ENCODE assay signal across 1 cellular context in the genomic region with DNA sequence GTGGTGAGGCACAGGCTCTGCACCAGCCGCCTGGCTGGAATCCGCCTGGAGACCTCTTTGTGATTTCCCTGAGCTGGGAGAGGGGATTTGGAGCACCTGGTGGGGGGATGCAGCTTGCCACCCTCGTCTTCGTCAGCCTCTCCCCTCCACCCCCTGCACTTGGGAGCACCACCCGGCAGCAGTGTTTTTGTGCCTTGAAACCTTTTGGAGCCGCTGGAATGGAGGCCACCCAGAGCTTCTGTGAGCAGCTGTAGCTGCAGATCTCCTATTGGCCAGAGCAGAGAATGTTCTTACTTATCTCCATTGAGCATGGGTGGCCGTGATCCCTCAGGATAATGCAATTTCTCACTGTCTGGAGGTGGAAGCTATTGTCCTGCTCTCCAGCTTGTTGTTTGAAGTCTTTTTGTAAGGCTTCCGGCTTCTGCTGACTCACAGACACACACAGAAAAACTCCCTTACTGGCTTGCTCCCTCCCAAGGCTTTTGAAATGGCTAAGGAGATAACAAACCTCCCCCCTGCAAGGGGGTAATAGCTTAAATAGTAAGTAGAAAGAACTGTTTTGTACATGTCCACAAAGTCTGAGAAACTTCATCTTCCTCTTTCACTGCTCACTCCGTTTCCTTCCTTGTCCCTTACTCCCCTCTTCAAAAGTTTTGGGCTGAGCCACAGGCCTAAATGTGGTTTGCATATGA.
TF ChIP-seq lines count a peak whose summit lies in the region.

No MANE protein-coding gene starts in this region.

TF ChIP-seq in K562, 482 proteins besides CTCF, POLR2A, EP300 and RAD21 (continued from another document and continues in another):
- TF ChIP-seq, protein P1, sequence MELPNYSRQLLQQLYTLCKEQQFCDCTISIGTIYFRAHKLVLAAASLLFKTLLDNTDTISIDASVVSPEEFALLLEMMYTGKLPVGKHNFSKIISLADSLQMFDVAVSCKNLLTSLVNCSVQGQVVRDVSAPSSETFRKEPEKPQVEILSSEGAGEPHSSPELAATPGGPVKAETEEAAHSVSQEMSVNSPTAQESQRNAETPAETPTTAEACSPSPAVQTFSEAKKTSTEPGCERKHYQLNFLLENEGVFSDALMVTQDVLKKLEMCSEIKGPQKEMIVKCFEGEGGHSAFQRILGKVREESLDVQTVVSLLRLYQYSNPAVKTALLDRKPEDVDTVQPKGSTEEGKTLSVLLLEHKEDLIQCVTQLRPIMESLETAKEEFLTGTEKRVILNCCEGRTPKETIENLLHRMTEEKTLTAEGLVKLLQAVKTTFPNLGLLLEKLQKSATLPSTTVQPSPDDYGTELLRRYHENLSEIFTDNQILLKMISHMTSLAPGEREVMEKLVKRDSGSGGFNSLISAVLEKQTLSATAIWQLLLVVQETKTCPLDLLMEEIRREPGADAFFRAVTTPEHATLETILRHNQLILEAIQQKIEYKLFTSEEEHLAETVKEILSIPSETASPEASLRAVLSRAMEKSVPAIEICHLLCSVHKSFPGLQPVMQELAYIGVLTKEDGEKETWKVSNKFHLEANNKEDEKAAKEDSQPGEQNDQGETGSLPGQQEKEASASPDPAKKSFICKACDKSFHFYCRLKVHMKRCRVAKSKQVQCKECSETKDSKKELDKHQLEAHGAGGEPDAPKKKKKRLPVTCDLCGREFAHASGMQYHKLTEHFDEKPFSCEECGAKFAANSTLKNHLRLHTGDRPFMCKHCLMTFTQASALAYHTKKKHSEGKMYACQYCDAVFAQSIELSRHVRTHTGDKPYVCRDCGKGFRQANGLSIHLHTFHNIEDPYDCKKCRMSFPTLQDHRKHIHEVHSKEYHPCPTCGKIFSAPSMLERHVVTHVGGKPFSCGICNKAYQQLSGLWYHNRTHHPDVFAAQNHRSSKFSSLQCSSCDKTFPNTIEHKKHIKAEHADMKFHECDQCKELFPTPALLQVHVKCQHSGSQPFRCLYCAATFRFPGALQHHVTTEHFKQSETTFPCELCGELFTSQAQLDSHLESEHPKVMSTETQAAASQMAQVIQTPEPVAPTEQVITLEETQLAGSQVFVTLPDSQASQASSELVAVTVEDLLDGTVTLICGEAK (IDR thresholded peaks at IDR 0.05): no peak; the same call in 1 of the 2 replicates
- TF ChIP-seq, protein P1 (CRISPR knock-in tag; IDR thresholded peaks at IDR 0.05): no peak
- TF ChIP-seq, protein P2, sequence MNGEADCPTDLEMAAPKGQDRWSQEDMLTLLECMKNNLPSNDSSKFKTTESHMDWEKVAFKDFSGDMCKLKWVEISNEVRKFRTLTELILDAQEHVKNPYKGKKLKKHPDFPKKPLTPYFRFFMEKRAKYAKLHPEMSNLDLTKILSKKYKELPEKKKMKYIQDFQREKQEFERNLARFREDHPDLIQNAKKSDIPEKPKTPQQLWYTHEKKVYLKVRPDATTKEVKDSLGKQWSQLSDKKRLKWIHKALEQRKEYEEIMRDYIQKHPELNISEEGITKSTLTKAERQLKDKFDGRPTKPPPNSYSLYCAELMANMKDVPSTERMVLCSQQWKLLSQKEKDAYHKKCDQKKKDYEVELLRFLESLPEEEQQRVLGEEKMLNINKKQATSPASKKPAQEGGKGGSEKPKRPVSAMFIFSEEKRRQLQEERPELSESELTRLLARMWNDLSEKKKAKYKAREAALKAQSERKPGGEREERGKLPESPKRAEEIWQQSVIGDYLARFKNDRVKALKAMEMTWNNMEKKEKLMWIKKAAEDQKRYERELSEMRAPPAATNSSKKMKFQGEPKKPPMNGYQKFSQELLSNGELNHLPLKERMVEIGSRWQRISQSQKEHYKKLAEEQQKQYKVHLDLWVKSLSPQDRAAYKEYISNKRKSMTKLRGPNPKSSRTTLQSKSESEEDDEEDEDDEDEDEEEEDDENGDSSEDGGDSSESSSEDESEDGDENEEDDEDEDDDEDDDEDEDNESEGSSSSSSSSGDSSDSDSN (IDR thresholded peaks at IDR 0.05; ENCODE audit: borderline replicate concordance in 1 of 2, low read depth in 2 of 2, low read length in 2 of 2): no peak
- TF ChIP-seq ZNF274 (IDR thresholded peaks at IDR 0.05; ENCODE audit: borderline replicate concordance, low read depth, low read length) (no peak), HSF4 (CRISPR knock-in tag; IDR thresholded peaks at IDR 0.05; ENCODE audit: borderline replicate concordance) (no peak; the same call in 1 of the 2 replicates), CBX3 (IDR thresholded peaks at IDR 0.05; ENCODE audit: borderline replicate concordance in 1 of 2, low read length in 2 of 2) (peak in 1 of 2 experiments; percentile 85; a peak in 1 of 3 replicates), CC2D1A (IDR thresholded peaks at IDR 0.05) (peak; percentile 92; the same call in 1 of the 2 replicates), MCM7 (IDR thresholded peaks at IDR 0.05) (no peak), ZNF766 (CRISPR knock-in tag; conservative IDR thresholded peaks at IDR 0.05) (peak; percentile 68), ELF2 (CRISPR knock-in tag; IDR thresholded peaks at IDR 0.05) (no peak), SRSF3 (IDR thresholded peaks at IDR 0.05; ENCODE audit: insufficient read depth, low read length) (no peak), CBFA2T3 (IDR thresholded peaks at IDR 0.05) (peak; percentile 95), PML (IDR thresholded peaks at IDR 0.05; ENCODE audit: low read length) (peak; percentile 74), SUPT5H (IDR thresholded peaks at IDR 0.05) (peak; percentile 61; the same call in 1 of the 2 replicates), HDAC1 (IDR thresholded peaks at IDR 0.05) (peak in 1 of 2 experiments; percentile 73; a peak in 3 of 4 replicates), NR3C1 (CRISPR knock-in tag; IDR thresholded peaks at IDR 0.05) (no peak)
- TF ChIP-seq, protein P3, sequence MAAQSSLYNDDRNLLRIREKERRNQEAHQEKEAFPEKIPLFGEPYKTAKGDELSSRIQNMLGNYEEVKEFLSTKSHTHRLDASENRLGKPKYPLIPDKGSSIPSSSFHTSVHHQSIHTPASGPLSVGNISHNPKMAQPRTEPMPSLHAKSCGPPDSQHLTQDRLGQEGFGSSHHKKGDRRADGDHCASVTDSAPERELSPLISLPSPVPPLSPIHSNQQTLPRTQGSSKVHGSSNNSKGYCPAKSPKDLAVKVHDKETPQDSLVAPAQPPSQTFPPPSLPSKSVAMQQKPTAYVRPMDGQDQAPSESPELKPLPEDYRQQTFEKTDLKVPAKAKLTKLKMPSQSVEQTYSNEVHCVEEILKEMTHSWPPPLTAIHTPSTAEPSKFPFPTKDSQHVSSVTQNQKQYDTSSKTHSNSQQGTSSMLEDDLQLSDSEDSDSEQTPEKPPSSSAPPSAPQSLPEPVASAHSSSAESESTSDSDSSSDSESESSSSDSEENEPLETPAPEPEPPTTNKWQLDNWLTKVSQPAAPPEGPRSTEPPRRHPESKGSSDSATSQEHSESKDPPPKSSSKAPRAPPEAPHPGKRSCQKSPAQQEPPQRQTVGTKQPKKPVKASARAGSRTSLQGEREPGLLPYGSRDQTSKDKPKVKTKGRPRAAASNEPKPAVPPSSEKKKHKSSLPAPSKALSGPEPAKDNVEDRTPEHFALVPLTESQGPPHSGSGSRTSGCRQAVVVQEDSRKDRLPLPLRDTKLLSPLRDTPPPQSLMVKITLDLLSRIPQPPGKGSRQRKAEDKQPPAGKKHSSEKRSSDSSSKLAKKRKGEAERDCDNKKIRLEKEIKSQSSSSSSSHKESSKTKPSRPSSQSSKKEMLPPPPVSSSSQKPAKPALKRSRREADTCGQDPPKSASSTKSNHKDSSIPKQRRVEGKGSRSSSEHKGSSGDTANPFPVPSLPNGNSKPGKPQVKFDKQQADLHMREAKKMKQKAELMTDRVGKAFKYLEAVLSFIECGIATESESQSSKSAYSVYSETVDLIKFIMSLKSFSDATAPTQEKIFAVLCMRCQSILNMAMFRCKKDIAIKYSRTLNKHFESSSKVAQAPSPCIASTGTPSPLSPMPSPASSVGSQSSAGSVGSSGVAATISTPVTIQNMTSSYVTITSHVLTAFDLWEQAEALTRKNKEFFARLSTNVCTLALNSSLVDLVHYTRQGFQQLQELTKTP (IDR thresholded peaks at IDR 0.05; ENCODE audit: low read depth in 1 of 2, partially characterized antibody in 2 of 2): no peak
- TF ChIP-seq, protein P4, sequence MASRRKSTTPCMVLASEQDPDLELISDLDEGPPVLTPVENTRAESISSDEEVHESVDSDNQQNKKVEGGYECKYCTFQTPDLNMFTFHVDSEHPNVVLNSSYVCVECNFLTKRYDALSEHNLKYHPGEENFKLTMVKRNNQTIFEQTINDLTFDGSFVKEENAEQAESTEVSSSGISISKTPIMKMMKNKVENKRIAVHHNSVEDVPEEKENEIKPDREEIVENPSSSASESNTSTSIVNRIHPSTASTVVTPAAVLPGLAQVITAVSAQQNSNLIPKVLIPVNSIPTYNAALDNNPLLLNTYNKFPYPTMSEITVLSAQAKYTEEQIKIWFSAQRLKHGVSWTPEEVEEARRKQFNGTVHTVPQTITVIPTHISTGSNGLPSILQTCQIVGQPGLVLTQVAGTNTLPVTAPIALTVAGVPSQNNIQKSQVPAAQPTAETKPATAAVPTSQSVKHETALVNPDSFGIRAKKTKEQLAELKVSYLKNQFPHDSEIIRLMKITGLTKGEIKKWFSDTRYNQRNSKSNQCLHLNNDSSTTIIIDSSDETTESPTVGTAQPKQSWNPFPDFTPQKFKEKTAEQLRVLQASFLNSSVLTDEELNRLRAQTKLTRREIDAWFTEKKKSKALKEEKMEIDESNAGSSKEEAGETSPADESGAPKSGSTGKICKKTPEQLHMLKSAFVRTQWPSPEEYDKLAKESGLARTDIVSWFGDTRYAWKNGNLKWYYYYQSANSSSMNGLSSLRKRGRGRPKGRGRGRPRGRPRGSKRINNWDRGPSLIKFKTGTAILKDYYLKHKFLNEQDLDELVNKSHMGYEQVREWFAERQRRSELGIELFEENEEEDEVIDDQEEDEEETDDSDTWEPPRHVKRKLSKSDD (conservative IDR thresholded peaks at IDR 0.05; ENCODE audit: low read length): no peak
- TF ChIP-seq, protein P5, sequence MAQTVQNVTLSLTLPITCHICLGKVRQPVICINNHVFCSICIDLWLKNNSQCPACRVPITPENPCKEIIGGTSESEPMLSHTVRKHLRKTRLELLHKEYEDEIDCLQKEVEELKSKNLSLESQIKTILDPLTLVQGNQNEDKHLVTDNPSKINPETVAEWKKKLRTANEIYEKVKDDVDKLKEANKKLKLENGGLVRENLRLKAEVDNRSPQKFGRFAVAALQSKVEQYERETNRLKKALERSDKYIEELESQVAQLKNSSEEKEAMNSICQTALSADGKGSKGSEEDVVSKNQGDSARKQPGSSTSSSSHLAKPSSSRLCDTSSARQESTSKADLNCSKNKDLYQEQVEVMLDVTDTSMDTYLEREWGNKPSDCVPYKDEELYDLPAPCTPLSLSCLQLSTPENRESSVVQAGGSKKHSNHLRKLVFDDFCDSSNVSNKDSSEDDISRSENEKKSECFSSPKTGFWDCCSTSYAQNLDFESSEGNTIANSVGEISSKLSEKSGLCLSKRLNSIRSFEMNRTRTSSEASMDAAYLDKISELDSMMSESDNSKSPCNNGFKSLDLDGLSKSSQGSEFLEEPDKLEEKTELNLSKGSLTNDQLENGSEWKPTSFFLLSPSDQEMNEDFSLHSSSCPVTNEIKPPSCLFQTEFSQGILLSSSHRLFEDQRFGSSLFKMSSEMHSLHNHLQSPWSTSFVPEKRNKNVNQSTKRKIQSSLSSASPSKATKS (CRISPR knock-in tag; IDR thresholded peaks at IDR 0.05): no peak
- TF ChIP-seq, protein P6, sequence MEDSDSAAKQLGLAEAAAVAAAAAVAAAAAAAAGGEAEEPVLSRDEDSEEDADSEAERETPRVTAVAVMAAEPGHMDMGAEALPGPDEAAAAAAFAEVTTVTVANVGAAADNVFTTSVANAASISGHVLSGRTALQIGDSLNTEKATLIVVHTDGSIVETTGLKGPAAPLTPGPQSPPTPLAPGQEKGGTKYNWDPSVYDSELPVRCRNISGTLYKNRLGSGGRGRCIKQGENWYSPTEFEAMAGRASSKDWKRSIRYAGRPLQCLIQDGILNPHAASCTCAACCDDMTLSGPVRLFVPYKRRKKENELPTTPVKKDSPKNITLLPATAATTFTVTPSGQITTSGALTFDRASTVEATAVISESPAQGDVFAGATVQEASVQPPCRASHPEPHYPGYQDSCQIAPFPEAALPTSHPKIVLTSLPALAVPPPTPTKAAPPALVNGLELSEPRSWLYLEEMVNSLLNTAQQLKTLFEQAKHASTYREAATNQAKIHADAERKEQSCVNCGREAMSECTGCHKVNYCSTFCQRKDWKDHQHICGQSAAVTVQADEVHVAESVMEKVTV (CRISPR knock-in tag; IDR thresholded peaks at IDR 0.05): no peak
- TF ChIP-seq, protein P7, sequence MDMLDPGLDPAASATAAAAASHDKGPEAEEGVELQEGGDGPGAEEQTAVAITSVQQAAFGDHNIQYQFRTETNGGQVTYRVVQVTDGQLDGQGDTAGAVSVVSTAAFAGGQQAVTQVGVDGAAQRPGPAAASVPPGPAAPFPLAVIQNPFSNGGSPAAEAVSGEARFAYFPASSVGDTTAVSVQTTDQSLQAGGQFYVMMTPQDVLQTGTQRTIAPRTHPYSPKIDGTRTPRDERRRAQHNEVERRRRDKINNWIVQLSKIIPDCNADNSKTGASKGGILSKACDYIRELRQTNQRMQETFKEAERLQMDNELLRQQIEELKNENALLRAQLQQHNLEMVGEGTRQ (CRISPR knock-in tag; IDR thresholded peaks at IDR 0.05): no peak
